8 cellular contexts compared by ENCODE assay signal in the genomic region with DNA sequence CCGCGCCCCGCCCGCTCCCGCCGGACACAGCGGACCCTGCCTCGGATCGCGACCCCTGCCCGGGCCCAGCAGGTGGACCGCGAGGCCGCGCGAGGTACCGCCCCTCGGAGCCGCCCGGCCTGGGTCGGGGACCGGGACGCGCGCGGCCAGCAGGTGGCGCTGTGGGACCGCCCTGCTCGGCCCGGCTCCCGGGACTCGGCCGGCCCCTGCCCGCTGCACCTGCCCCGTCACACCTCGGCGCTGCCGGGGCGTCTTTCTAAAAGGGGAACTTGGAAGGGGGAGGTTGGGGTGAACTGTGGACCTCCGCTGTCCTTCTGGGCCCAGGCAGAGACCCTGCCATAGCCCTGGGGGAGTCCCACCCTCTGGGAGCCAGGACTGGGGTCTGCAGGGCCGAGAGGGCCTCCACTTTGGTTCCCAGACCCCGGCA. TPM values are rescaled to one million over a fixed set of nuclear protein-coding genes. Genes with fewer than 3 reads are reported as not detected.
A peak's percentile ranks its signal among the peaks of the same experiment; 100 is the strongest.
DNase-seq lines count a peak whose midpoint lies in the region; ATAC-seq and TF ChIP-seq lines count a peak whose summit lies in the region.

No MANE protein-coding gene starts in this region.

- peaks cover 10% of the 10 kb centered on the region for H3K36me3 Mint-ChIP-seq in activated CD4-positive, alpha-beta T cell treated with anti-CD3 and anti-CD28 coated beads for 36 hours (ENCODE audit: low read depth)
- peaks cover 23% of the 10 kb centered on the region for H3K36me3 Mint-ChIP-seq in stimulated activated effector memory CD8-positive, alpha-beta T cell treated with anti-CD3 and anti-CD28 coated beads, Interleukin-12 subunit alpha, Interleukin-12 subunit beta, amount 100 ng/mL, for 72 hours

- H3K4me3 Mint-ChIP-seq in activated CD4-positive, alpha-beta T cell treated with anti-CD3 and anti-CD28 coated beads for 36 hours, result no peak overlapping the region
- peak overlapping the region; percentile 38 for H3K4me3 Mint-ChIP-seq in stimulated activated effector memory CD8-positive, alpha-beta T cell treated with anti-CD3 and anti-CD28 coated beads, Interleukin-12 subunit alpha, Interleukin-12 subunit beta, amount 100 ng/mL, for 72 hours

- TF ChIP-seq CTCF in LNCaP clone FGC (IDR thresholded peaks at IDR 0.05; ENCODE audit: control insufficient read depth, extremely low read depth, insufficient read depth) (peak; percentile 86), coronary artery (IDR thresholded peaks at IDR 0.05) (peak; percentile 94), mucosa of descending colon (IDR thresholded peaks at IDR 0.05) (peak; percentile 90)

- no peak overlapping the region for H3K27ac Mint-ChIP-seq in activated CD4-positive, alpha-beta T cell treated with anti-CD3 and anti-CD28 coated beads for 36 hours
- no peak overlapping the region for H3K27ac Mint-ChIP-seq in stimulated activated effector memory CD8-positive, alpha-beta T cell treated with anti-CD3 and anti-CD28 coated beads, Interleukin-12 subunit alpha, Interleukin-12 subunit beta, amount 100 ng/mL, for 72 hours

- intact Hi-C loops in activated CD4-positive, alpha-beta T cell treated with anti-CD3 and anti-CD28 coated beads for 36 hours (cut with DNase I, micrococcal nuclease), result loop anchor here in 1 of 2 experiments (1.0 kb wide), 5 partner anchors 64 to 281 kb away; no protein-coding TSS in a partner anchor
- intact Hi-C loops in mucosa of descending colon (cut with DNase I, micrococcal nuclease), result loop anchor here in 1 of 2 donors (5.0 to 10.0 kb wide), 2 partner anchors 103 to 155 kb away; no protein-coding TSS in a partner anchor

- no peaks in the 10 kb centered on the region for H3K27me3 Mint-ChIP-seq in activated CD4-positive, alpha-beta T cell treated with anti-CD3 and anti-CD28 coated beads for 36 hours

- no peak overlapping the region for H3K27ac ChIP-seq in coronary artery

- H3K36me3 ChIP-seq in mucosa of descending colon (ENCODE audit: low read depth), result no peaks in the 10 kb centered on the region

- peaks cover 52% of the 10 kb centered on the region for H3K4me1 Mint-ChIP-seq in activated CD4-positive, alpha-beta T cell treated with anti-CD3 and anti-CD28 coated beads for 36 hours
- H3K4me1 Mint-ChIP-seq in stimulated activated effector memory CD8-positive, alpha-beta T cell treated with anti-CD3 and anti-CD28 coated beads, Interleukin-12 subunit alpha, Interleukin-12 subunit beta, amount 100 ng/mL, for 72 hours, result peaks cover 52% of the 10 kb centered on the region

- no peaks in the 10 kb centered on the region for H3K9me3 ChIP-seq in mucosa of descending colon

- peak; percentile 60 for ATAC-seq in activated CD4-positive, alpha-beta T cell treated with anti-CD3 and anti-CD28 coated beads for 36 hours
- peak; percentile 77 for ATAC-seq in mucosa of descending colon
- ATAC-seq in stimulated activated effector memory CD8-positive, alpha-beta T cell treated with anti-CD3 and anti-CD28 coated beads, Interleukin-12 subunit alpha, Interleukin-12 subunit beta, amount 100 ng/mL, for 72 hours, result peak; percentile 80

- CTCF ChIA-PET in activated CD4-positive, alpha-beta T cell treated with anti-CD3 and anti-CD28 coated beads for 36 hours (lab: Charles Lee), result interaction anchor here (0.8 to 2.7 kb wide), 5 partner anchors 36 to 101 kb away, joined by 3 to 35 read pairs (median 5); no protein-coding TSS in a partner anchor

- H3K4me3 ChIP-seq in LNCaP clone FGC (ENCODE audit: low read depth, low read length) (no peak overlapping the region), coronary artery (peak overlapping the region; percentile 59), mucosa of descending colon (no peak overlapping the region)

- POLR2A ChIA-PET in activated CD4-positive, alpha-beta T cell treated with anti-CD3 and anti-CD28 coated beads for 36 hours (lab: Charles Lee), result interaction anchor here (1.1 kb wide), 1 partner anchor 101 kb away, joined by 3 read pairs; no protein-coding TSS in a partner anchor

- no peaks in the 10 kb centered on the region for H3K9me3 Mint-ChIP-seq in activated CD4-positive, alpha-beta T cell treated with anti-CD3 and anti-CD28 coated beads for 36 hours (ENCODE audit: low read depth)
- H3K9me3 Mint-ChIP-seq in stimulated activated effector memory CD8-positive, alpha-beta T cell treated with anti-CD3 and anti-CD28 coated beads, Interleukin-12 subunit alpha, Interleukin-12 subunit beta, amount 100 ng/mL, for 72 hours, result no peaks in the 10 kb centered on the region

- peaks cover 30% of the 10 kb centered on the region for H3K4me1 ChIP-seq in mucosa of descending colon (ENCODE audit: low read depth)

- DNase-seq in NCI-H2107 (lab: John Stamatoyannopoulos, UW) (peak; percentile 31), NCI-H2107 treated with DMSO at 0.1 percent for 48 hours (lab: John Stamatoyannopoulos, UW; ENCODE audit: unreplicated experiment) (no peak), LNCaP clone FGC (ENCODE audit: low read depth) (no peak), coronary artery (ENCODE audit: low spot score) (no peak), mucosa of descending colon (peak; percentile 71 to 82 (median 82)), cortex of kidney (lab: John Stamatoyannopoulos, UW) (no peak)
- DNase-seq in activated CD4-positive, alpha-beta T cell treated with anti-CD3 and anti-CD28 coated beads for 36 hours, result peak; percentile 88
- peak; percentile 90 to 96 for DNase-seq in stimulated activated effector memory CD8-positive, alpha-beta T cell treated with anti-CD3 and anti-CD28 coated beads, Interleukin-12 subunit alpha, Interleukin-12 subunit beta, amount 100 ng/mL, for 72 hours (ENCODE audit: low spot score in 2 of 2)

RNA-seq across cellular contexts. Expression of a gene that starts 11.1 kb away (rescaled TPM):
- 10 to 100 TPM; 15.2 to 16.4 TPM for total RNA-seq in activated CD4-positive, alpha-beta T cell treated with anti-CD3 and anti-CD28 coated beads for 36 hours
- total RNA-seq in mucosa of descending colon, result 10 to 100 TPM; 27.6 to 57.6 (median 32.2) TPM

RNA-seq across cellular contexts. Expression of a gene that starts 11.3 kb away (rescaled TPM):
- total RNA-seq in activated CD4-positive, alpha-beta T cell treated with anti-CD3 and anti-CD28 coated beads for 36 hours, result 10 to 100 TPM; 13.6 to 13.7 TPM
- 10 to 100 TPM; 21.7 to 28.7 (median 25.5) TPM for total RNA-seq in mucosa of descending colon

RNA-seq across cellular contexts. Expression of a gene that starts 31.0 kb away (rescaled TPM):
- total RNA-seq in activated CD4-positive, alpha-beta T cell treated with anti-CD3 and anti-CD28 coated beads for 36 hours, result 100 to 1,000 TPM; 127 to 165 TPM
- 100 to 1,000 TPM in 1 of 3 donors, 10 to 100 TPM in 2; 56.4 to 106 (median 58.7) TPM for total RNA-seq in mucosa of descending colon

Comparison
In these comparisons a context has a peak if more than half of its experiments do, and no peak if none do; other contexts are left out.
1. DNase-seq: peak in NCI-H2107 (single experiment), activated CD4-positive, alpha-beta T cell treated with anti-CD3 and anti-CD28 coated beads for 36 hours (single experiment), mucosa of descending colon (3 of 3) and stimulated activated effector memory CD8-positive, alpha-beta T cell treated with anti-CD3 and anti-CD28 coated beads, Interleukin-12 subunit alpha, Interleukin-12 subunit beta, amount 100 ng/mL, for 72 hours (2 of 2); none in NCI-H2107 treated with DMSO at 0.1 percent for 48 hours (single experiment), LNCaP clone FGC (single experiment), coronary artery (single experiment) and cortex of kidney (single experiment).
2. Peak in every context shown above with its lines, with median percentiles within 50 percentile points of each other: CTCF ChIP-seq and ATAC-seq.